Comparison of ENCODE assay signal across 1 cellular context in the genomic region with DNA sequence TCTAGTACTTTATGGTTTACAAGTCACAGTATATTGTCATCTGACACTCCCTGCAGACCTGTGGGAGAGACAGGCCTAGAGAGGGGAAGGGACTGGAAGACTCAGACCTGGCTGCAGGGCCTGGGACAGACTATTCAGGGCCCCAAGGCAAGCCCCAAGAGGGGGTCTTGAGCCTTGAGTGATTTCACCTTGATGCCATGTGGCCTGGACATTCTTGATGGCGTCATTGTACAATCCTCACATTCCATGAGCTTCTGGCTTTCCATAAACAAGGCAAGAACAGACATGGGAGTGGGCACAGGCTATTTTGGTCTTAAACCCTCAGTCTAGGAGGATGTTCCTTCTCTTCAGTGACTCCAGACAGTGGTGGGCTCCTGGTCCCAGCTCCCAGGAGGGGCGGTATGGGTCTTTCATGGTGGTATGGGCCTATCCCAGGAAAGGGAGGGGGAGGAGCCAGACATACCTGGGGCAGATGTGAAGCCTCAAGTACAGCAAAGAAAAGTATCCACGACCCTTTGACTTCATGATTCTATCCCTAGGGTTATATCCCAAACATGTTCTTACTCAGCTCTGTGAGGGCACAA.
TF ChIP-seq lines count a peak whose summit lies in the region.

No MANE protein-coding gene starts in this region.

TF ChIP-seq in HCT116, 20 proteins besides CTCF, POLR2A, EP300 and RAD21 (continued from another document):
- TF ChIP-seq, protein P1, sequence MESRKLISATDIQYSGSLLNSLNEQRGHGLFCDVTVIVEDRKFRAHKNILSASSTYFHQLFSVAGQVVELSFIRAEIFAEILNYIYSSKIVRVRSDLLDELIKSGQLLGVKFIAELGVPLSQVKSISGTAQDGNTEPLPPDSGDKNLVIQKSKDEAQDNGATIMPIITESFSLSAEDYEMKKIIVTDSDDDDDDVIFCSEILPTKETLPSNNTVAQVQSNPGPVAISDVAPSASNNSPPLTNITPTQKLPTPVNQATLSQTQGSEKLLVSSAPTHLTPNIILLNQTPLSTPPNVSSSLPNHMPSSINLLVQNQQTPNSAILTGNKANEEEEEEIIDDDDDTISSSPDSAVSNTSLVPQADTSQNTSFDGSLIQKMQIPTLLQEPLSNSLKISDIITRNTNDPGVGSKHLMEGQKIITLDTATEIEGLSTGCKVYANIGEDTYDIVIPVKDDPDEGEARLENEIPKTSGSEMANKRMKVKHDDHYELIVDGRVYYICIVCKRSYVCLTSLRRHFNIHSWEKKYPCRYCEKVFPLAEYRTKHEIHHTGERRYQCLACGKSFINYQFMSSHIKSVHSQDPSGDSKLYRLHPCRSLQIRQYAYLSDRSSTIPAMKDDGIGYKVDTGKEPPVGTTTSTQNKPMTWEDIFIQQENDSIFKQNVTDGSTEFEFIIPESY (IDR thresholded peaks at IDR 0.05; ENCODE audit: extremely low read depth, insufficient replicate concordance, low read length): no peak
- TF ChIP-seq YY1 (IDR thresholded peaks at IDR 0.05; ENCODE audit: extremely low read depth, insufficient replicate concordance, low read depth, low read length) (no peak), CEBPB (IDR thresholded peaks at IDR 0.05; ENCODE audit: low read depth) (no peak), EGR1 (IDR thresholded peaks at IDR 0.05; ENCODE audit: low read depth) (no peak), SP1 (IDR thresholded peaks at IDR 0.05; ENCODE audit: low read depth) (no peak), SRF (IDR thresholded peaks at IDR 0.05; ENCODE audit: low read depth) (no peak), EZH2 (IDR thresholded peaks at IDR 0.05) (no peak), ZNF274 (IDR thresholded peaks at IDR 0.05; ENCODE audit: low read depth, low read length) (no peak), SIN3A (IDR thresholded peaks at IDR 0.05; ENCODE audit: low read depth) (no peak), FOSL1 (IDR thresholded peaks at IDR 0.05; ENCODE audit: low read depth) (no peak)
- TF ChIP-seq, protein P2, sequence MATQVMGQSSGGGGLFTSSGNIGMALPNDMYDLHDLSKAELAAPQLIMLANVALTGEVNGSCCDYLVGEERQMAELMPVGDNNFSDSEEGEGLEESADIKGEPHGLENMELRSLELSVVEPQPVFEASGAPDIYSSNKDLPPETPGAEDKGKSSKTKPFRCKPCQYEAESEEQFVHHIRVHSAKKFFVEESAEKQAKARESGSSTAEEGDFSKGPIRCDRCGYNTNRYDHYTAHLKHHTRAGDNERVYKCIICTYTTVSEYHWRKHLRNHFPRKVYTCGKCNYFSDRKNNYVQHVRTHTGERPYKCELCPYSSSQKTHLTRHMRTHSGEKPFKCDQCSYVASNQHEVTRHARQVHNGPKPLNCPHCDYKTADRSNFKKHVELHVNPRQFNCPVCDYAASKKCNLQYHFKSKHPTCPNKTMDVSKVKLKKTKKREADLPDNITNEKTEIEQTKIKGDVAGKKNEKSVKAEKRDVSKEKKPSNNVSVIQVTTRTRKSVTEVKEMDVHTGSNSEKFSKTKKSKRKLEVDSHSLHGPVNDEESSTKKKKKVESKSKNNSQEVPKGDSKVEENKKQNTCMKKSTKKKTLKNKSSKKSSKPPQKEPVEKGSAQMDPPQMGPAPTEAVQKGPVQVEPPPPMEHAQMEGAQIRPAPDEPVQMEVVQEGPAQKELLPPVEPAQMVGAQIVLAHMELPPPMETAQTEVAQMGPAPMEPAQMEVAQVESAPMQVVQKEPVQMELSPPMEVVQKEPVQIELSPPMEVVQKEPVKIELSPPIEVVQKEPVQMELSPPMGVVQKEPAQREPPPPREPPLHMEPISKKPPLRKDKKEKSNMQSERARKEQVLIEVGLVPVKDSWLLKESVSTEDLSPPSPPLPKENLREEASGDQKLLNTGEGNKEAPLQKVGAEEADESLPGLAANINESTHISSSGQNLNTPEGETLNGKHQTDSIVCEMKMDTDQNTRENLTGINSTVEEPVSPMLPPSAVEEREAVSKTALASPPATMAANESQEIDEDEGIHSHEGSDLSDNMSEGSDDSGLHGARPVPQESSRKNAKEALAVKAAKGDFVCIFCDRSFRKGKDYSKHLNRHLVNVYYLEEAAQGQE (IDR thresholded peaks at IDR 0.05; ENCODE audit: low read depth): no peak
